15 cellular contexts compared by ENCODE assay signal in genomic region chr3:100004931-100005330, GRCh38.
"Had no signal": no experiment of that assay in that cellular context is flagged by ENCODE, and none has a peak within 500 bp of the region (broad histone marks: within the 10 kb centered on the region; RNA-seq: fewer than 3 reads in every experiment).

No MANE protein-coding gene starts in this region.

- H3K36me3 Mint-ChIP-seq: immature natural killer cell, type B pancreatic cell had no signal

- H3K4me3 Mint-ChIP-seq: activated CD4-positive, alpha-beta memory T cell treated with anti-CD3 and anti-CD28 coated beads, Interleukin-2, amount 10 ng/mL, durations not matched to agents 7 days and 5 days; activated T-cell treated with anti-CD3 and anti-CD28 coated beads, Interleukin-2, amount 50 U/mL, for 72 hours; immature natural killer cell; neural crest cell; stimulated activated memory B cell treated with anti-CD40 and anti-IgM and Interleukin-4, amounts not matched to agents 10 μg/mL and 1 μg/mL and 100 μg/mL, for 72 hours; type B pancreatic cell had no signal

- H3K4me1 Mint-ChIP-seq: immature natural killer cell, neural crest cell had no signal

- H3K27ac Mint-ChIP-seq: activated CD4-positive, alpha-beta memory T cell treated with anti-CD3 and anti-CD28 coated beads, Interleukin-2, amount 10 ng/mL, durations not matched to agents 7 days and 5 days; activated T-cell treated with anti-CD3 and anti-CD28 coated beads, Interleukin-2, amount 50 U/mL, for 72 hours; immature natural killer cell; stimulated activated memory B cell treated with anti-CD40 and anti-IgM and Interleukin-4, amounts not matched to agents 10 μg/mL and 1 μg/mL and 100 μg/mL, for 72 hours; type B pancreatic cell had no signal

- DNase-seq: activated CD4-positive, alpha-beta memory T cell treated with anti-CD3 and anti-CD28 coated beads, Interleukin-2, amount 10 ng/mL, durations not matched to agents 7 days and 5 days; activated CD8-positive, alpha-beta memory T cell treated with anti-CD3 and anti-CD28 coated beads, Interleukin-2, amount 50 U/mL, for 4 hours; activated T-cell treated with anti-CD3 and anti-CD28 coated beads, Interleukin-2, amount 50 U/mL, for 72 hours; effector CD8-positive, alpha-beta T cell; immature natural killer cell; ovary; spleen; stimulated activated CD4-positive, alpha-beta T cell treated with anti-CD3 and anti-CD28 coated beads, Interleukin-1b, Interleukin-23, amount 100 ng/mL, for 48 hours; substantia nigra; T-helper 1 cell had no signal

- ATAC-seq: activated T-cell treated with anti-CD3 and anti-CD28 coated beads, Interleukin-2, amount 50 U/mL, for 72 hours; stimulated activated memory B cell treated with anti-CD40 and anti-IgM and Interleukin-4, amounts not matched to agents 10 μg/mL and 1 μg/mL and 100 μg/mL, for 72 hours had no signal

- H3K9me3 Mint-ChIP-seq: activated CD4-positive, alpha-beta memory T cell treated with anti-CD3 and anti-CD28 coated beads, Interleukin-2, amount 10 ng/mL, durations not matched to agents 7 days and 5 days; activated T-cell treated with anti-CD3 and anti-CD28 coated beads, Interleukin-2, amount 50 U/mL, for 72 hours; immature natural killer cell; neural crest cell; stimulated activated memory B cell treated with anti-CD40 and anti-IgM and Interleukin-4, amounts not matched to agents 10 μg/mL and 1 μg/mL and 100 μg/mL, for 72 hours had no signal

- H3K9me3 ChIP-seq: ovary, spleen had no signal

- H3K27me3 ChIP-seq: ovary, spleen had no signal

- H3K36me3 ChIP-seq: ovary, spleen had no signal

- H3K27me3 Mint-ChIP-seq: activated CD4-positive, alpha-beta memory T cell treated with anti-CD3 and anti-CD28 coated beads, Interleukin-2, amount 10 ng/mL, durations not matched to agents 7 days and 5 days; stimulated activated memory B cell treated with anti-CD40 and anti-IgM and Interleukin-4, amounts not matched to agents 10 μg/mL and 1 μg/mL and 100 μg/mL, for 72 hours; type B pancreatic cell had no signal

- H3K27ac ChIP-seq: epithelial cell of prostate, ovary, SK-N-MC, spleen had no signal

- H3K4me3 ChIP-seq: ovary, SK-N-MC, spleen had no signal
